ENCODE assay signal across 18 cellular contexts in the genomic region with DNA sequence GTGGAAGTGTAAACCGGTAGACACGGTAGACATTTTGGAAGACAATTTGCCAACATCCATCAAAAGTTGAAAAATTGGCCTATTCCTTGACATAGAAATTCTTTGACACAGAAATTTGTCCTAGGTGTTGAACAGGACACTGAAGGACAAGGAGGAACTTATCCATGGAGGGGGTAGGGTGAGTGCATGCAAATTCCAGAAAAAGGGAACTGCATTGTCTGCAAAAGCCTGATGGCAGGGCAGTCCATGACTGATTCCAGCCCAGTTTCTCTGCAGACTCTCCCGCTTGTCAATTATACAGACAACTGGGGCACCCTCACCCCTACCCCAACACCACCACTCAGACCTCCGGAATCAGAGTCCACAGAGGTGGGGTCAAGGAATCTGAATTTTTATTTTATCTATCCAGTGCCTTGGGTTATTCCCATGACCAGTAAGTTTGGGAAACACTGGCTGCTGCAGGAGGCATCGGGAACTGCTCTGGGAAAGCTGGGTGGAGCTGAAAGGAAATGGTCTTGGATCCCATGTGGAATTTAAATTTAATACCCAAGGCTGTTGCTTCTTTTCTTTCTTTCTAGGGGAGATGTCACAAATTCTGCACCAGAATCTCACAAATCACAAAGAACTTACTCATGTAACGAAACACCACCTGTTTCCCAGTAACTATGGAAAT.
A peak's percentile ranks its signal among the peaks of the same experiment; 100 is the strongest.
DNase-seq lines count a peak whose midpoint lies in the region; ATAC-seq, FAIRE-seq and TF ChIP-seq lines count a peak whose summit lies in the region.
"Had no signal": no experiment of that assay in that cellular context is flagged by ENCODE, and none has a peak within 500 bp of the region (broad histone marks: within the 10 kb centered on the region; RNA-seq: fewer than 3 reads in every experiment).

No MANE protein-coding gene starts in this region.

- no peak overlapping the region for H3K4me3 Mint-ChIP-seq in mesothelial cell of epicardium
- no peak overlapping the region for H3K4me3 Mint-ChIP-seq in activated T-helper 17 cell treated with anti-CD3 and anti-CD28 coated beads, Interleukin-2, amount 50 U/mL, for 72 hours
- H3K4me3 Mint-ChIP-seq: activated CD4-positive, alpha-beta memory T cell treated with anti-CD3 and anti-CD28 coated beads for 36 hours; neural crest cell; stimulated activated memory B cell treated with anti-CD40 and anti-IgM and Interleukin-4, amounts not matched to agents 10 μg/mL and 1 μg/mL and 100 μg/mL, for 72 hours had no signal

- no peak overlapping the region for H4K91ac ChIP-seq in H1 (replicated peaks; ENCODE audit: insufficient read length, low read length)

- no peak overlapping the region for H2BK5ac ChIP-seq in H1 (ENCODE audit: low read depth, low read length)

- H3K36me3 Mint-ChIP-seq in mesothelial cell of epicardium, result no peaks in the 10 kb centered on the region
- H3K36me3 Mint-ChIP-seq in activated T-helper 17 cell treated with anti-CD3 and anti-CD28 coated beads, Interleukin-2, amount 50 U/mL, for 72 hours (ENCODE audit: low read depth), result no peaks in the 10 kb centered on the region
- H3K36me3 Mint-ChIP-seq: activated CD4-positive, alpha-beta memory T cell treated with anti-CD3 and anti-CD28 coated beads for 36 hours; stimulated activated memory B cell treated with anti-CD40 and anti-IgM and Interleukin-4, amounts not matched to agents 10 μg/mL and 1 μg/mL and 100 μg/mL, for 72 hours had no signal

- no peak overlapping the region for H4K8ac ChIP-seq in H1 (ENCODE audit: extremely low read depth, insufficient read depth, low read length)

- H2BK15ac ChIP-seq in H1 (ENCODE audit: low read length), result no peak overlapping the region

- no peak overlapping the region for H2AFZ ChIP-seq in H1 (ENCODE audit: low read length)

- no peak for FAIRE-seq in A549 (lab: Jason Lieb, UNC)
- FAIRE-seq in H1 (lab: Jason Lieb, UNC), result no peak

- no peak for DNase-seq in A549 (ENCODE audit: low read depth in 1 of 2, low spot score in 1 of 2)
- peak; percentile 85 for DNase-seq in LHCN-M2 (ENCODE audit: low read depth)
- DNase-seq in H1 (ENCODE audit: low read depth in 1 of 2, low spot score in 2 of 2), result no peak
- no peak for DNase-seq in mesothelial cell of epicardium (ENCODE audit: low spot score in 2 of 2, unreplicated experiment in 2 of 2)
- no peak for DNase-seq in SK-N-DZ (ENCODE audit: low spot score)
- no peak for DNase-seq in spleen
- no peak for DNase-seq in Peyer's patch
- DNase-seq: activated CD4-positive, alpha-beta memory T cell treated with anti-CD3 and anti-CD28 coated beads for 36 hours; activated gamma-delta T cell; activated T-cell treated with anti-CD3 and anti-CD28 coated beads for 4 hours; colonic mucosa; NCI-H1105; NCI-H524 had no signal

- H2BK12ac ChIP-seq in H1 (ENCODE audit: low read depth, low read length), result no peak overlapping the region

- no peak overlapping the region; the same call in 1 of the 2 replicates for H2AK5ac ChIP-seq in H1 (ENCODE audit: low read depth, low read length)

- no peak overlapping the region for H3K23ac ChIP-seq in H1 (ENCODE audit: insufficient read length)

- H4K5ac ChIP-seq in H1 (ENCODE audit: insufficient read length, low read depth, low read length), result no peak overlapping the region

- no peaks in the 10 kb centered on the region for H3K9me3 Mint-ChIP-seq in mesothelial cell of epicardium
- no peaks in the 10 kb centered on the region for H3K9me3 Mint-ChIP-seq in activated T-helper 17 cell treated with anti-CD3 and anti-CD28 coated beads, Interleukin-2, amount 50 U/mL, for 72 hours
- H3K9me3 Mint-ChIP-seq: activated CD4-positive, alpha-beta memory T cell treated with anti-CD3 and anti-CD28 coated beads for 36 hours; neural crest cell; stimulated activated memory B cell treated with anti-CD40 and anti-IgM and Interleukin-4, amounts not matched to agents 10 μg/mL and 1 μg/mL and 100 μg/mL, for 72 hours had no signal

- no peaks in the 10 kb centered on the region for H4K20me1 ChIP-seq in H1 (replicated peaks in 1 of 2; ENCODE audit: control insufficient read depth in 1 of 2, insufficient read depth in 2 of 2, low read length in 2 of 2)
- H4K20me1 ChIP-seq: BLaER1 treated with 17β-estradiol and CSF1 and Interleukin-3, amounts not matched to agents 10 nM and 100 nM had no signal

- no peak overlapping the region for H3K4ac ChIP-seq in H1 (replicated peaks; ENCODE audit: insufficient read length, low read depth, low read length)

- no peak overlapping the region for H3K18ac ChIP-seq in H1 (ENCODE audit: extremely low read depth, low read length)

- H3K4me2 ChIP-seq in A549, result no peak overlapping the region
- H3K4me2 ChIP-seq in H1 (ENCODE audit: insufficient read depth in 1 of 2, low read depth in 2 of 2, low read length in 2 of 2), result no peak overlapping the region

- POLR2A ChIA-PET in A549 (lab: Yijun Ruan, JAX) (no interaction called here), H1 (lab: Charles Lee; ENCODE audit: partially characterized antibody) (interaction anchor here (0.8 kb wide), 1 partner anchor 24 kb away, joined by 3 read pairs; no protein-coding TSS in a partner anchor)

- ATAC-seq in A549, result no peak
- ATAC-seq in activated T-helper 17 cell treated with anti-CD3 and anti-CD28 coated beads, Interleukin-2, amount 50 U/mL, for 72 hours (replicated peaks), result no peak
- ATAC-seq: stimulated activated memory B cell treated with anti-CD40 and anti-IgM and Interleukin-4, amounts not matched to agents 10 μg/mL and 1 μg/mL and 100 μg/mL, for 72 hours had no signal

- peaks cover 0 to 5% (median 2%) of the 10 kb centered on the region in 4 experiments; a peak in 2 of 7 replicates for H3K27me3 ChIP-seq in H1 (replicated peaks in 1 of 4; ENCODE audit: control insufficient read depth in 3 of 4, extremely low read depth in 1 of 4, insufficient read depth in 3 of 4, low read length in 3 of 4)
- peaks cover 0 to 72% (median 8%) of the 10 kb centered on the region in 7 donors for H3K27me3 ChIP-seq in spleen (replicated peaks in 1 of 7)
- H3K27me3 ChIP-seq in Peyer's patch, result no peaks in the 10 kb centered on the region
- H3K27me3 ChIP-seq: colonic mucosa had no signal

- 90% methylated on average over 6 of the region's 6 CpGs for WGBS in A549 (ENCODE audit: missing lambda C conversion rate)
- 83% methylated on average over 6 of the region's 6 CpGs; no CpG with 5 or more reads in 1 of the 2 experiments for WGBS in H1 (ENCODE audit: extremely low coverage in 1 of 2, insufficient coverage in 1 of 2, insufficient read length in 1 of 2, insufficient replicate concordance in 2 of 2, low coverage in 1 of 2, low lambda C conversion rate in 2 of 2, missing lambda C conversion rate in 1 of 2), 2 experiments
- 79 to 89% (median 82%) methylated on average over 6 of the region's 6 CpGs for WGBS in spleen, 5 donors

- H2BK120ac ChIP-seq in H1 (replicated peaks; ENCODE audit: low read depth, low read length), result no peak overlapping the region

- H3K4me1 ChIP-seq in A549 (peaks cover 59% of the 10 kb centered on the region), H1 (replicated peaks in 1 of 4; ENCODE audit: control insufficient read depth in 3 of 4, insufficient read depth in 4 of 4, low read length in 3 of 4) (peaks cover 0 to 18% (median 6%) of the 10 kb centered on the region in 4 experiments; a peak in 5 of 7 replicates), spleen (peaks cover 3 to 74% (median 35%) of the 10 kb centered on the region in 6 donors), Peyer's patch (peaks cover 0 to 8% (median 2%) of the 10 kb centered on the region in 4 donors)
- H3K4me1 ChIP-seq: colonic mucosa had no signal

- H3K9ac ChIP-seq in H1 (replicated peaks in 1 of 4; ENCODE audit: extremely low read depth in 1 of 4, low read depth in 3 of 4, low read length in 3 of 4), result no peak overlapping the region
- H3K9ac ChIP-seq: BLaER1 treated with 17β-estradiol and CSF1 and Interleukin-3, amounts not matched to agents 10 nM and 100 nM had no signal

- no peaks in the 10 kb centered on the region for H3K27me3 Mint-ChIP-seq in mesothelial cell of epicardium (ENCODE audit: low read depth)
- peaks cover 42% of the 10 kb centered on the region for H3K27me3 Mint-ChIP-seq in activated T-helper 17 cell treated with anti-CD3 and anti-CD28 coated beads, Interleukin-2, amount 50 U/mL, for 72 hours

- H3K4me3 ChIP-seq in A549 (no peak overlapping the region), H1 (ENCODE audit: extremely low read depth in 1 of 4, insufficient read depth in 2 of 4, low read depth in 3 of 4, low read length in 4 of 4) (no peak overlapping the region), spleen (no peak overlapping the region), Peyer's patch (no peak overlapping the region)
- H3K4me3 ChIP-seq: BLaER1 treated with 17β-estradiol and CSF1 and Interleukin-3, amounts not matched to agents 10 nM and 100 nM; colonic mucosa; thoracic aorta had no signal

- H3K36me3 ChIP-seq in H1 (ENCODE audit: control insufficient read depth in 2 of 4, insufficient read depth in 4 of 4, low read length in 3 of 4) (no peaks in the 10 kb centered on the region), spleen (no peaks in the 10 kb centered on the region), Peyer's patch (no peaks in the 10 kb centered on the region)
- H3K36me3 ChIP-seq: BLaER1 treated with 17β-estradiol and CSF1 and Interleukin-3, amounts not matched to agents 10 nM and 100 nM; colonic mucosa; thoracic aorta had no signal

- H3K4me1 Mint-ChIP-seq in mesothelial cell of epicardium, result peaks cover 69% of the 10 kb centered on the region
- H3K4me1 Mint-ChIP-seq in activated T-helper 17 cell treated with anti-CD3 and anti-CD28 coated beads, Interleukin-2, amount 50 U/mL, for 72 hours, result peaks cover 11% of the 10 kb centered on the region
- H3K4me1 Mint-ChIP-seq: stimulated activated memory B cell treated with anti-CD40 and anti-IgM and Interleukin-4, amounts not matched to agents 10 μg/mL and 1 μg/mL and 100 μg/mL, for 72 hours had no signal

- TF ChIP-seq CTCF in A549 (IDR thresholded peaks at IDR 0.05) (no peak), H1 (IDR thresholded peaks at IDR 0.05; ENCODE audit: control extremely low read depth in 1 of 3, insufficient read depth in 1 of 3, low read depth in 1 of 3, low read length in 3 of 3) (peak in 1 of 3 experiments; percentile 20; a peak in 1 of 4 replicates), mesothelial cell of epicardium (IDR thresholded peaks at IDR 0.05; ENCODE audit: unreplicated experiment) (no peak), spleen (IDR thresholded peaks at IDR 0.05 in 8 of 11, conservative IDR thresholded peaks at IDR 0.05 in 3 of 11) (no peak), Peyer's patch (IDR thresholded peaks at IDR 0.05) (no peak)

- no peak overlapping the region for H3K14ac ChIP-seq in H1 (ENCODE audit: insufficient read length)

- H3K23me2 ChIP-seq in H1 (ENCODE audit: low read depth, low read length), result peaks cover 3% of the 10 kb centered on the region; the same call in 1 of the 2 replicates

- H3K9me3 ChIP-seq in A549 (no peaks in the 10 kb centered on the region), H1 (ENCODE audit: insufficient read depth in 2 of 2, low read depth in 1 of 2, low read length in 1 of 2) (no peaks in the 10 kb centered on the region), spleen (no peaks in the 10 kb centered on the region), Peyer's patch (no peaks in the 10 kb centered on the region)
- H3K9me3 ChIP-seq: colonic mucosa, thoracic aorta had no signal

- H3K79me2 ChIP-seq in H1 (ENCODE audit: control insufficient read depth in 1 of 2, insufficient read depth in 2 of 2, low read length in 2 of 2), result no peaks in the 10 kb centered on the region

- CTCF ChIA-PET in A549 (lab: Yijun Ruan, JAX), result no interaction called here
- CTCF ChIA-PET in H1 (lab: Charles Lee; ENCODE audit: partially characterized antibody), result no interaction called here

- H3K27ac ChIP-seq in A549, result peak overlapping the region; percentile 95 to 98
- H3K27ac ChIP-seq in H1 (ENCODE audit: low read depth, low read length), result no peak overlapping the region
- no peak overlapping the region for H3K27ac ChIP-seq in spleen
- no peak overlapping the region for H3K27ac ChIP-seq in Peyer's patch
- H3K27ac ChIP-seq: BLaER1 treated with 17β-estradiol and CSF1 and Interleukin-3, amounts not matched to agents 10 nM and 100 nM; colonic mucosa had no signal

- no peaks in the 10 kb centered on the region for H3K79me1 ChIP-seq in H1 (ENCODE audit: low read depth, low read length)

- no peak overlapping the region for H3K56ac ChIP-seq in H1 (replicated peaks; ENCODE audit: insufficient read length, low read depth, low read length)

- intact Hi-C loops in spleen (cut with DNase I; ENCODE audit: low total_unique reads), result no loop called here

- peak overlapping the region; percentile 82 for H2BK20ac ChIP-seq in H1 (ENCODE audit: low read length)

- TF ChIP-seq EP300 in A549 (IDR thresholded peaks at IDR 0.05) (no peak), H1 (IDR thresholded peaks at IDR 0.05; ENCODE audit: borderline replicate concordance in 1 of 2, low read depth in 2 of 2, low read length in 2 of 2) (no peak)

- H3K27ac Mint-ChIP-seq in mesothelial cell of epicardium, result peak overlapping the region; percentile 79
- H3K27ac Mint-ChIP-seq in activated T-helper 17 cell treated with anti-CD3 and anti-CD28 coated beads, Interleukin-2, amount 50 U/mL, for 72 hours, result no peak overlapping the region
- H3K27ac Mint-ChIP-seq: activated CD4-positive, alpha-beta memory T cell treated with anti-CD3 and anti-CD28 coated beads for 36 hours; stimulated activated memory B cell treated with anti-CD40 and anti-IgM and Interleukin-4, amounts not matched to agents 10 μg/mL and 1 μg/mL and 100 μg/mL, for 72 hours had no signal

- TF ChIP-seq RAD21 in A549 (conservative IDR thresholded peaks at IDR 0.05 in 1 of 2, IDR thresholded peaks at IDR 0.05 in 1 of 2), result no peak
- TF ChIP-seq RAD21 in H1 (IDR thresholded peaks at IDR 0.05 in 1 of 2, conservative IDR thresholded peaks at IDR 0.05 in 1 of 2; ENCODE audit: low read depth in 2 of 2, low read length in 2 of 2), result peak in 1 of 2 experiments; percentile 28; a peak in 1 of 4 replicates

- TF ChIP-seq POLR2A in A549 (IDR thresholded peaks at IDR 0.05; ENCODE audit: low read length), result no peak
- no peak for TF ChIP-seq POLR2A in H1 (IDR thresholded peaks at IDR 0.05; ENCODE audit: control extremely low read depth in 1 of 2, low read depth in 2 of 2, low read length in 2 of 2)
- no peak for TF ChIP-seq POLR2A in spleen (IDR thresholded peaks at IDR 0.05)
- no peak for TF ChIP-seq POLR2A in Peyer's patch (IDR thresholded peaks at IDR 0.05)

Comparison
In these comparisons a context has a peak if more than half of its experiments do, and no peak if none do; other contexts are left out.
1. H3K27ac ChIP-seq: peak in A549 (2 of 2); none in H1 (single experiment), spleen (0 of 8) and Peyer's patch (0 of 4).